Comparison of ENCODE assay signal across 9 cellular contexts in genomic region chrX:130028196-130028595, GRCh38. TPM values are rescaled to one million over a fixed set of nuclear protein-coding genes. Genes with fewer than 3 reads are reported as not detected.
DNase-seq lines count a peak whose midpoint lies in the region; ATAC-seq, FAIRE-seq and TF ChIP-seq lines count a peak whose summit lies in the region.
"Had no signal": no experiment of that assay in that cellular context is flagged by ENCODE, and none has a peak within 500 bp of the region (broad histone marks: within the 10 kb centered on the region; RNA-seq: fewer than 3 reads in every experiment).

No MANE protein-coding gene starts in this region.

- no peak for ATAC-seq in CD4-positive, CD25-positive, alpha-beta regulatory T cell (ENCODE audit: low read depth in 2 of 2)

- peak; percentile 25 to 58 (median 44) for DNase-seq in CD4-positive, CD25-positive, alpha-beta regulatory T cell
- DNase-seq in HT-29 (ENCODE audit: low spot score) (peak; percentile 64), dermis blood vessel endothelial cell (peak; percentile 67), mucosa of gallbladder (ENCODE audit: low spot score) (peak; percentile 26), testis (peak; percentile 50), NCI-H128 (lab: John Stamatoyannopoulos, UW; ENCODE audit: unreplicated experiment) (no peak), RCC 7860 (ENCODE audit: low spot score) (no peak)
- DNase-seq in activated CD4-positive, alpha-beta T cell treated with anti-CD3 and anti-CD28 coated beads for 1 hour, result peak; percentile 24

- FAIRE-seq in RCC 7860 (lab: Jason Lieb, UNC), result no peak

- no peaks in the 10 kb centered on the region for H3K27me3 Mint-ChIP-seq in CD4-positive, CD25-positive, alpha-beta regulatory T cell

- WGBS in testis, 2 donors, result 79 to 81% methylated on average over 5 of the region's 5 CpGs

- peak overlapping the region in 2 of 3 donors; percentile 18 to 52 for H3K27ac Mint-ChIP-seq in CD4-positive, CD25-positive, alpha-beta regulatory T cell

- intact Hi-C loops in testis (cut with DNase I; ENCODE audit: low total_unique reads), result no loop called here

- H3K4me3 ChIP-seq in CD4-positive, CD25-positive, alpha-beta regulatory T cell (ENCODE audit: low read depth, low read length), result no peak overlapping the region
- no peak overlapping the region for H3K4me3 ChIP-seq in testis
- H3K4me3 ChIP-seq: skin epidermis had no signal

- no peaks in the 10 kb centered on the region for H3K27me3 ChIP-seq in CD4-positive, CD25-positive, alpha-beta regulatory T cell (ENCODE audit: control insufficient read depth, insufficient read depth, low read length)
- no peaks in the 10 kb centered on the region for H3K27me3 ChIP-seq in testis

- no peak overlapping the region for H3K27ac ChIP-seq in CD4-positive, CD25-positive, alpha-beta regulatory T cell (ENCODE audit: insufficient read depth, low read length, poor library complexity, severe bottlenecking)
- no peak overlapping the region for H3K27ac ChIP-seq in testis
- H3K27ac ChIP-seq: skin epidermis had no signal

- peaks cover 0 to 16% (median 7%) of the 10 kb centered on the region in 4 donors for H3K4me1 Mint-ChIP-seq in CD4-positive, CD25-positive, alpha-beta regulatory T cell

- no peak overlapping the region for H3K4me3 Mint-ChIP-seq in CD4-positive, CD25-positive, alpha-beta regulatory T cell

- no peaks in the 10 kb centered on the region for H3K9me3 ChIP-seq in CD4-positive, CD25-positive, alpha-beta regulatory T cell (ENCODE audit: control insufficient read depth in 2 of 2, low read length in 2 of 2)
- no peaks in the 10 kb centered on the region for H3K9me3 ChIP-seq in testis

- peaks cover 16% of the 10 kb centered on the region for H3K36me3 ChIP-seq in CD4-positive, CD25-positive, alpha-beta regulatory T cell (ENCODE audit: control insufficient read depth, insufficient read depth, low read length)
- H3K36me3 ChIP-seq in testis (ENCODE audit: low read depth, missing control alignments), result no peaks in the 10 kb centered on the region

- TF ChIP-seq CTCF in testis (IDR thresholded peaks at IDR 0.05), result peak; percentile 16 to 32 (median 27)

- H3K9me3 Mint-ChIP-seq in CD4-positive, CD25-positive, alpha-beta regulatory T cell, result no peaks in the 10 kb centered on the region

- TF ChIP-seq POLR2A in testis (IDR thresholded peaks at IDR 0.05), result no peak

- H3K36me3 Mint-ChIP-seq in CD4-positive, CD25-positive, alpha-beta regulatory T cell, result no peaks in the 10 kb centered on the region

- peaks cover 12% of the 10 kb centered on the region for H3K4me1 ChIP-seq in CD4-positive, CD25-positive, alpha-beta regulatory T cell (ENCODE audit: control insufficient read depth, insufficient read depth, low read length, poor library complexity, severe bottlenecking)
- H3K4me1 ChIP-seq in testis, result no peaks in the 10 kb centered on the region

RNA-seq across cellular contexts. Expression of gene BCORL1, which starts 45.8 kb away (rescaled TPM):
- total RNA-seq in CD4-positive, CD25-positive, alpha-beta regulatory T cell, result 5.5 TPM
- polyA plus RNA-seq in CD4-positive, CD25-positive, alpha-beta regulatory T cell, result 1 to 10 TPM in 2 of 4 donors, under 1 TPM in 2; 0.13 to 2.0 (median 1.0) TPM
- total RNA-seq in HT-29 (2014; rRNA removed; shearing (Covaris generic)), result 1.6 and 1.7 TPM in 2 replicates
- total RNA-seq in dermis blood vessel endothelial cell (3.4 and 7.1 TPM in 2 replicates), mucosa of gallbladder (12.4 TPM), testis (10 to 100 TPM; 32.3 to 33.1 TPM)
- 27.7 TPM for polyA plus RNA-seq in testis (ENCODE audit: insufficient read depth, low read depth, low replicate concordance)

Comparison
In these comparisons a context has a peak if more than half of its experiments do, and no peak if none do; other contexts are left out.
1. DNase-seq: peak in CD4-positive, CD25-positive, alpha-beta regulatory T cell (3 of 3), HT-29 (single experiment), activated CD4-positive, alpha-beta T cell treated with anti-CD3 and anti-CD28 coated beads for 1 hour (single experiment), dermis blood vessel endothelial cell (single experiment), mucosa of gallbladder (single experiment) and testis (single experiment); none in NCI-H128 (single experiment) and RCC 7860 (single experiment).